Comparison of ENCODE assay signal across 35 cellular contexts in the genomic region with DNA sequence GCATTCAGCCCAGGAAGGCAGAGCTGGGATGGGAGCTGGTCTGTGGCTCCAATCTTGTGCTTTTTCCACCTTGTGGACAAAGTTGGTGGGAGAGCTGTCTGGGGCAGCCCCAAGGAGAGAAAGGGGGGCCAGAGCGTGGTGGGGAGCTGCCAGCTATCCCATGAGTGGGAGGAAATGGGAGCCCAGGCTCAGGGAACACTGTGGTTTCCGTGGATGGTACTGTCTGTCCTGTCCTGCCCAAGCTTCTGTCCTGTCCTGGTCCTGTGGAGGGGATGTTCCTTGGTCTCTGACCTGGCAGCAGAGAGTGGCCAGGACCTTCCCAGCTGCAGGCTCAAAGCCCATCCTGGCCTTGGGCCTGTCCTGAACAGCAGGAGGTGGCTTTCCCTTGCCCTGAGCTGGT.
"Had no signal": no experiment of that assay in that cellular context is flagged by ENCODE, and none has a peak within 500 bp of the region (broad histone marks: within the 10 kb centered on the region; RNA-seq: fewer than 3 reads in every experiment).

No MANE protein-coding gene starts in this region.

- H3K27ac Mint-ChIP-seq: activated CD8-positive, alpha-beta memory T cell treated with anti-CD3 and anti-CD28 coated beads, Interleukin-2, amount 10 ng/mL, durations not matched to agents 7 days and 5 days; activated CD8-positive, alpha-beta T cell treated with anti-CD3 and anti-CD28 coated beads for 36 hours; activated naive CD4-positive, alpha-beta T cell treated with anti-CD3 and anti-CD28 coated beads for 36 hours; activated naive CD8-positive, alpha-beta T cell treated with anti-CD3 and anti-CD28 coated beads for 36 hours; activated T-cell treated with anti-CD3 and anti-CD28 coated beads, Interleukin-2, amount 50 U/mL, for 72 hours; endodermal cell; immature natural killer cell; mesothelial cell of epicardium; natural killer cell; progenitor cell of endocrine pancreas; T-helper 1 cell treated with Interleukin-12 subunit alpha and Interleukin-12 subunit beta and Interleukin-4 antibody, amounts not matched to agents 30 μg/mL and 1 μg/mL, for 36 hours; WTC11 had no signal

- ATAC-seq: activated CD8-positive, alpha-beta memory T cell treated with anti-CD3 and anti-CD28 coated beads, Interleukin-2, amount 10 ng/mL, durations not matched to agents 7 days and 5 days; activated CD8-positive, alpha-beta T cell treated with anti-CD3 and anti-CD28 coated beads for 36 hours; activated T-cell treated with anti-CD3 and anti-CD28 coated beads, Interleukin-2, amount 50 U/mL, for 72 hours; esophagus mucosa; heart left ventricle; left colon; natural killer cell; WTC11 had no signal

- H3K36me3 Mint-ChIP-seq: activated CD8-positive, alpha-beta memory T cell treated with anti-CD3 and anti-CD28 coated beads, Interleukin-2, amount 10 ng/mL, durations not matched to agents 7 days and 5 days; immature natural killer cell; mesothelial cell of epicardium; natural killer cell had no signal

- H3K4me3 Mint-ChIP-seq: activated CD8-positive, alpha-beta memory T cell treated with anti-CD3 and anti-CD28 coated beads, Interleukin-2, amount 10 ng/mL, durations not matched to agents 7 days and 5 days; activated CD8-positive, alpha-beta T cell treated with anti-CD3 and anti-CD28 coated beads for 36 hours; activated naive CD4-positive, alpha-beta T cell treated with anti-CD3 and anti-CD28 coated beads for 36 hours; activated naive CD8-positive, alpha-beta T cell treated with anti-CD3 and anti-CD28 coated beads for 36 hours; activated T-cell treated with anti-CD3 and anti-CD28 coated beads, Interleukin-2, amount 50 U/mL, for 72 hours; brain; endodermal cell; immature natural killer cell; mesothelial cell of epicardium; natural killer cell; T-helper 1 cell treated with Interleukin-12 subunit alpha and Interleukin-12 subunit beta and Interleukin-4 antibody, amounts not matched to agents 30 μg/mL and 1 μg/mL, for 36 hours; WTC11 had no signal

- H3K27me3 Mint-ChIP-seq: activated CD8-positive, alpha-beta memory T cell treated with anti-CD3 and anti-CD28 coated beads, Interleukin-2, amount 10 ng/mL, durations not matched to agents 7 days and 5 days; activated CD8-positive, alpha-beta T cell treated with anti-CD3 and anti-CD28 coated beads for 36 hours; activated naive CD8-positive, alpha-beta T cell treated with anti-CD3 and anti-CD28 coated beads for 36 hours had no signal

- H3K36me3 ChIP-seq: adrenal gland, ascending aorta, cardiac muscle cell, heart left ventricle had no signal

- H3K4me1 Mint-ChIP-seq: brain, mesothelial cell of epicardium had no signal

- H3K4me3 ChIP-seq: adrenal gland, ascending aorta, cardiac muscle cell, coronary artery, heart left ventricle, skin epidermis, tibial nerve had no signal

- FAIRE-seq: kidney had no signal

- H3K4me1 ChIP-seq: adrenal gland, ascending aorta, heart left ventricle had no signal

- H3K27ac ChIP-seq: adrenal gland, ascending aorta, cardiac muscle cell, coronary artery, heart left ventricle, skin epidermis, tibial nerve had no signal

- H3K27me3 ChIP-seq: adrenal gland, ascending aorta, cardiac muscle cell, heart left ventricle, tibial nerve had no signal

- DNase-seq: activated CD4-positive, alpha-beta T cell treated with anti-CD3 and anti-CD28 coated beads, Interleukin-2, amount 50 U/mL, for 1 hour; activated CD8-positive, alpha-beta memory T cell treated with anti-CD3 and anti-CD28 coated beads, Interleukin-2, amount 10 ng/mL, durations not matched to agents 7 days and 5 days; activated CD8-positive, alpha-beta T cell treated with anti-CD3 and anti-CD28 coated beads for 36 hours; activated effector memory CD4-positive, alpha-beta T cell treated with Interleukin-2 at 50 U/mL for 16 hours; activated naive CD4-positive, alpha-beta T cell treated with anti-CD3 and anti-CD28 coated beads for 36 hours; activated naive CD8-positive, alpha-beta T cell treated with anti-CD3 and anti-CD28 coated beads for 36 hours; activated T-cell treated with anti-CD3 and anti-CD28 coated beads, Interleukin-2, amount 50 U/mL, for 72 hours; adrenal gland; cerebellar nuclear complex; endodermal cell; foreskin fibroblast; heart left ventricle; hypothalamus; immature natural killer cell; kidney; left colon; mammary epithelial cell; natural killer cell; retina; stimulated activated CD4-positive, alpha-beta T cell treated with anti-CD3 and anti-CD28 coated beads, Interleukin-1b, Interleukin-23, amount 100 ng/mL, for 48 hours; stimulated activated CD4-positive, alpha-beta T cell treated with anti-CD3 and anti-CD28 coated beads, Interleukin-4, amount 100 ng/mL, for 4 hours; stimulated activated CD8-positive, alpha-beta memory T cell treated with anti-CD3 and anti-CD28 coated beads, Interleukin-4, amount 100 ng/mL, for 48 hours; stimulated activated naive CD4-positive, alpha-beta T cell; SW 1271 had no signal

- H3K9me3 Mint-ChIP-seq: activated naive CD4-positive, alpha-beta T cell treated with anti-CD3 and anti-CD28 coated beads for 36 hours; activated T-cell treated with anti-CD3 and anti-CD28 coated beads, Interleukin-2, amount 50 U/mL, for 72 hours; endodermal cell; mesothelial cell of epicardium; natural killer cell; T-helper 1 cell treated with Interleukin-12 subunit alpha and Interleukin-12 subunit beta and Interleukin-4 antibody, amounts not matched to agents 30 μg/mL and 1 μg/mL, for 36 hours had no signal
